19 cellular contexts compared by ENCODE assay signal in the genomic region with DNA sequence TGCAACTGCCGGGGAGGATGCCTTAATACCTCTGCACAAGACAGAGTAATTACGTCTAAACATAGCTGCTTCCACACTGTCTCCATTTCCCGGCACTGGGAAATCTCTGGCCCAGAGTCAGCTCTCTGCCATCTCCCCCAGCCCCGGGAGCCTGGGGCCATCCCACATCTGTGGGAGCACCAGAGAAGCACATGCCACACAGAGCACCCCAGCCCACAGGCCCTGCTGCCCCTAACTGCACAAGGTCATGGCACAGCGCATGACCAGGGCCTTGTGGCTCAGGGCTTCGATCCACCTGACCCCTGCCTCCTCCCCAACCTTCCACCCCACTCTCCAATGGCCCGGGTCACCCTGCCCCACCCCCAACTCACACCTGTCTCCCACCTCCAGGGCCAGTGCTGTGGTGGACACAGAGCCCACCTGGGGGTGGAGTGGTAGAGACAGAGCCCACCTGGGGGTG. TPM values are rescaled to one million over a fixed set of nuclear protein-coding genes. Genes with fewer than 3 reads are reported as not detected.
DNase-seq lines count a peak whose midpoint lies in the region; ATAC-seq and TF ChIP-seq lines count a peak whose summit lies in the region.
"Had no signal": no experiment of that assay in that cellular context is flagged by ENCODE, and none has a peak within 500 bp of the region (broad histone marks: within the 10 kb centered on the region; RNA-seq: fewer than 3 reads in every experiment).

No MANE protein-coding gene starts in this region.

- no peak overlapping the region for H3K4me2 ChIP-seq in hepatocyte

- H3K9me2 ChIP-seq in hepatocyte (replicated peaks; ENCODE audit: insufficient read depth): no peaks in the 10 kb centered on the region

- DNase-seq in D341Med (ENCODE audit: low spot score): peak; percentile 37
- peak; percentile 3 for DNase-seq in HEK293T (ENCODE audit: extremely low spot score)
- peak; percentile 30 for DNase-seq in left lobe of liver (ENCODE audit: low spot score)
- DNase-seq in putamen (ENCODE audit: low spot score): peak; percentile 15
- DNase-seq in foreskin fibroblast: no peak
- DNase-seq in T-helper 9 cell: no peak
- DNase-seq in hepatocyte (ENCODE audit: low spot score): no peak
- DNase-seq: ACHN, BE2C, GF-D8, IMR-90, Kasumi-1, NCI-H1930, NCI-H2171, NCI-H510A, SHP77 had no signal

- no peaks in the 10 kb centered on the region for H4K20me1 ChIP-seq in hepatocyte (ENCODE audit: insufficient read depth, poor library complexity, severe bottlenecking)

- H3K36me3 ChIP-seq in hepatocyte (replicated peaks; ENCODE audit: insufficient read depth, low read depth): no peaks in the 10 kb centered on the region
- H3K36me3 ChIP-seq: BE2C, HAP-1 had no signal

- WGBS in hepatocyte (ENCODE audit: low lambda C conversion rate, missing lambda C conversion rate): 86% methylated on average over 7 of the region's 7 CpGs

- H3K4me3 ChIP-seq in foreskin fibroblast (ENCODE audit: low read depth in 1 of 2, low read length in 2 of 2) (no peak overlapping the region), hepatocyte (no peak overlapping the region)
- H3K4me3 ChIP-seq: HAP-1 had no signal

- ATAC-seq in left lobe of liver (no peak), HG02588 (IDR thresholded peaks at IDR 0.05; ENCODE audit: unreplicated experiment) (no peak)
- ATAC-seq: CD8-positive, alpha-beta T cell had no signal

- CTCF ChIA-PET in HEK293T (lab: Yijun Ruan, JAX): interaction anchor here (0.9 kb wide), 1 partner anchor 19 kb away, joined by 3 read pairs; no protein-coding TSS in a partner anchor

- H3K27ac ChIP-seq in hepatocyte: no peak overlapping the region

- H2AFZ ChIP-seq in hepatocyte: no peak overlapping the region

- H3K27me3 ChIP-seq in hepatocyte: peaks cover 5% of the 10 kb centered on the region

- POLR2A ChIA-PET in HEK293T (lab: Yijun Ruan, JAX): no interaction called here

- H3K4me1 ChIP-seq in hepatocyte (ENCODE audit: insufficient read depth): no peaks in the 10 kb centered on the region
- H3K4me1 ChIP-seq: BE2C, HAP-1 had no signal

- H3K79me2 ChIP-seq in hepatocyte: no peaks in the 10 kb centered on the region

- no peak for TF ChIP-seq CTCF in foreskin fibroblast (IDR thresholded peaks at IDR 0.05; ENCODE audit: low read depth, low read length)
- TF ChIP-seq CTCF in hepatocyte (IDR thresholded peaks at IDR 0.05; ENCODE audit: poor library complexity): no peak

- no peaks in the 10 kb centered on the region for H3K9me3 ChIP-seq in hepatocyte (ENCODE audit: low read depth)
- H3K9me3 ChIP-seq: BE2C, HAP-1 had no signal

TF ChIP-seq in HEK293T, 16 proteins besides CTCF, POLR2A, EP300 and RAD21:
- TF ChIP-seq FOXK2 (IDR thresholded peaks at IDR 0.05) (no peak), TARDBP (IDR thresholded peaks at IDR 0.05) (no peak), BHLHE40 (IDR thresholded peaks at IDR 0.05; ENCODE audit: borderline replicate concordance) (no peak), LEF1 (IDR thresholded peaks at IDR 0.05; ENCODE audit: borderline replicate concordance) (no peak), L3MBTL2 (conservative IDR thresholded peaks at IDR 0.05) (no peak), NFRKB (IDR thresholded peaks at IDR 0.05) (no peak), SP1 (IDR thresholded peaks at IDR 0.05) (no peak), ZNF384 (IDR thresholded peaks at IDR 0.05) (no peak), FOXA1 (IDR thresholded peaks at IDR 0.05) (no peak), ELF4 (IDR thresholded peaks at IDR 0.05) (no peak), HDGF (IDR thresholded peaks at IDR 0.05; ENCODE audit: borderline replicate concordance) (no peak)

RNA-seq across cellular contexts. Expression of gene RBFOX3, which starts 36.6 kb away (rescaled TPM):
- total RNA-seq in left lobe of liver: not detected
- total RNA-seq in hepatocyte: not detected in 2 replicates
- polyA plus RNA-seq in hepatocyte: 0.22 and 1.6 TPM in 2 replicates
- total RNA-seq: CD8-positive, alpha-beta T cell; IMR-90 had no signal

Comparison
In these comparisons a context has a peak if more than half of its experiments do, and no peak if none do; other contexts are left out.
1. DNase-seq: peak in D341Med (single experiment), HEK293T (single experiment), left lobe of liver (single experiment) and putamen (single experiment); none in foreskin fibroblast (0 of 2), T-helper 9 cell (single experiment) and hepatocyte (single experiment).